ENCODE assay signal across 1 cellular context in the genomic region with DNA sequence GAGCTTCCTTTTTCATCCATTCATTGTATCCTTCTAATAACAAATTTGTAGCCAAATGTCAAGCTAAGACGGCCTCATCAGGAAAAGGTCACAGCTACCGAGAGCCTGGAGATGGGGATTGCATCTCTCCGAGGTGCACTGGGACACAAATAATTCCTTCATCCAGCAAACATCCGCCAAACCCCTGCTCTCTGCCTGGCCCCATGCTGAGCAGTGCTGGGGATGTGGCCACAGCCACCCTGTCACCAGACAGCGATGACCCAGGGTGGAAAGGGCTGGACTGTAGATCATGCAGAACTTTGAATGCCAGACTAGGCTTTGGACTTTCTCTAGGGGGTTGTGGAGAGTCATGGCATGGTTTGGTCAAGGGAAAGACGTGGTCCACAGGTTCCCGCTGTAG.
A peak's percentile ranks its signal among the peaks of the same experiment; 100 is the strongest.
TF ChIP-seq lines count a peak whose summit lies in the region.

No MANE protein-coding gene starts in this region.

TF ChIP-seq in K562, 482 proteins besides CTCF, POLR2A, EP300 and RAD21:
- no peak for TF ChIP-seq MAFK (IDR thresholded peaks at IDR 0.05; ENCODE audit: low read length)
- TF ChIP-seq BRCA1 (IDR thresholded peaks at IDR 0.05) = no peak
- peak; percentile 63; the same call in 1 of the 2 replicates for TF ChIP-seq BRCA1 (CRISPR knock-in tag; IDR thresholded peaks at IDR 0.05)
